In the genomic region with DNA sequence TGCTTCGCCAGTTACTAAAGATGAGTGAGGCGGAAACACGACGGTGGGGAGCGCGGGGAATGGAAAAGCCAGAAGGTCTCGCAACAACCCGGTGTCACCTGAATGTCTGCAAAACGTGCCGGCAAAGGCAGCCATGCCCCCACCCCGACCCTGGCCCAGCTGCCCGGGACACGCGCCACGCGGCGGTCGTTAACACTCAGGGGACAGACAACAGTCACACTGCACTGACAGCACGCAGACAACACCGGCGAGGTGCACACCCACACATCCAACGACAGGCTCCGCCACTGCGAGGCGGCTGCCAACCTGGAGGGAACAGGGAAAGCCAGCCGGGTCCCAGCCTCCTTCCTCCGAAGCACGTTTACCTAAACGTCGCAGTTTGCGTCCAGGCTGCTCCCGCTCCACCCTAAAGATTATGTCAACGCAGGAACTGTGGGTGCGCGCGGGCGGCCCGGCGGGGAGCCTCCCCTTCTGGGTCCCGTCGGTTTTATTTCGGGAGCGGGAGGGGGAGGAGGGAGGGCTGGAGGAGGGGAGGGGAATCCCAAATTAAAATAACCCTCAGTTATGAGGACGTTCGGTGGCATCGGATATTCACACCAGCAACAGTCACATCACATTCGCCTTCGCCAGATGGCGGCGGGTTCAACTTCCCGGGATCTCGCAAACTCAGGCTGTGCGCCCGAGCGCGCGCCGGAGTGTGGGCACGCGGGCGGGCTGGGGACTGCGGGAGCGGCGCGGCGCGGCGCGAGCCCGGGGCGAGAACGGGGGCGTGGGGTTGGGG, we compare ENCODE assay signal across 8 cellular contexts. TPM values are rescaled to one million over a fixed set of nuclear protein-coding genes. Genes with fewer than 3 reads are reported as not detected.
DNase-seq lines count a peak whose midpoint lies in the region; ATAC-seq and TF ChIP-seq lines count a peak whose summit lies in the region.

No MANE protein-coding gene starts in this region.

- peaks cover 0 to 2% of the 10 kb centered on the region in 2 donors for H3K27me3 Mint-ChIP-seq in CD4-positive, alpha-beta memory T cell

- H3F3A ChIP-seq in SK-N-SH (replicated peaks; ENCODE audit: insufficient read depth) = peaks cover 19% of the 10 kb centered on the region

- no peak for TF ChIP-seq RAD21 in SK-N-SH (IDR thresholded peaks at IDR 0.05; ENCODE audit: low read length)

- peaks cover 37 to 67% (median 48%) of the 10 kb centered on the region in 4 donors for H3K4me1 Mint-ChIP-seq in CD4-positive, alpha-beta memory T cell

- peak; percentile 35 to 72 (median 38) for DNase-seq in CD4-positive, alpha-beta memory T cell
- DNase-seq in HuH-7.5 (ENCODE audit: low spot score) (peak; percentile 46), SK-N-SH (peak; percentile 75), adipocyte (ENCODE audit: low read depth) (peak; percentile 80), left ventricle myocardium superior (peak; percentile 71), retina (peak; percentile 75), NCI-H187 (lab: John Stamatoyannopoulos, UW) (no peak)

- H3K27me3 ChIP-seq in CD4-positive, alpha-beta memory T cell (ENCODE audit: insufficient read depth, low read length) = no peaks in the 10 kb centered on the region
- H3K27me3 ChIP-seq in SK-N-SH (ENCODE audit: insufficient read depth) = no peaks in the 10 kb centered on the region
- no peaks in the 10 kb centered on the region for H3K27me3 ChIP-seq in adipocyte (replicated peaks; ENCODE audit: control insufficient read depth, insufficient read depth, low read length)

- peaks cover 0 to 4% (median 0%) of the 10 kb centered on the region in 8 donors for H3K9me3 Mint-ChIP-seq in CD4-positive, alpha-beta memory T cell

- peak overlapping the region; percentile 80 for H3K27ac ChIP-seq in CD4-positive, alpha-beta memory T cell (ENCODE audit: low read depth, low read length)
- H3K27ac ChIP-seq in SK-N-SH (ENCODE audit: low read depth in 2 of 2, low read length in 1 of 2) = peak overlapping the region; percentile 82 to 97

- H3K9ac ChIP-seq in SK-N-SH (peak overlapping the region; percentile 84), adipocyte (ENCODE audit: low read length) (peak overlapping the region; percentile 82)

- WGBS in SK-N-SH (ENCODE audit: low lambda C conversion rate) = under 1% methylated on average over 30 of the region's 73 CpGs

- H3K36me3 ChIP-seq in CD4-positive, alpha-beta memory T cell (ENCODE audit: insufficient read depth, low read length) = no peaks in the 10 kb centered on the region
- H3K36me3 ChIP-seq in SK-N-SH (replicated peaks in 1 of 2; ENCODE audit: control insufficient read depth in 1 of 2, insufficient read depth in 2 of 2, low read length in 1 of 2) (no peaks in the 10 kb centered on the region), adipocyte (ENCODE audit: control insufficient read depth, insufficient read depth, low read length, severe bottlenecking) (no peaks in the 10 kb centered on the region)

- no peaks in the 10 kb centered on the region for H3K9me3 ChIP-seq in CD4-positive, alpha-beta memory T cell (ENCODE audit: control insufficient read depth in 1 of 2, low read length in 2 of 2)
- H3K9me3 ChIP-seq in SK-N-SH (no peaks in the 10 kb centered on the region), adipocyte (ENCODE audit: control insufficient read depth, low read length) (no peaks in the 10 kb centered on the region)

- peak overlapping the region; percentile 23; the same call in 1 of the 2 replicates for H2AFZ ChIP-seq in SK-N-SH (ENCODE audit: low read depth)

- ATAC-seq in GM21360 (IDR thresholded peaks at IDR 0.05; ENCODE audit: unreplicated experiment) (peak; percentile 5), left ventricle myocardium superior (peak; percentile 13)

- peak overlapping the region; percentile 91 to 96 for H3K4me3 ChIP-seq in CD4-positive, alpha-beta memory T cell (ENCODE audit: low read length in 2 of 2)
- H3K4me3 ChIP-seq in SK-N-SH (ENCODE audit: low read depth in 2 of 2, low read length in 1 of 2) (peak overlapping the region; percentile 90 to 98), adipocyte (ENCODE audit: low read length) (peak overlapping the region; percentile 93)

- CTCF ChIA-PET in CD4-positive, alpha-beta memory T cell (lab: Charles Lee; ENCODE audit: partially characterized antibody) = no interaction called here
- CTCF ChIA-PET in SK-N-SH (lab: Yijun Ruan, JAX) = interaction anchor here (1.2 to 2.4 kb wide), 3 partner anchors 35 to 271 kb away, joined by 3 to 10 read pairs (median 4); no protein-coding TSS in a partner anchor

- H3K36me3 Mint-ChIP-seq in CD4-positive, alpha-beta memory T cell = peaks cover 8 to 31% of the 10 kb centered on the region in 2 donors

- no peak for TF ChIP-seq EP300 in SK-N-SH (IDR thresholded peaks at IDR 0.05; ENCODE audit: borderline replicate concordance in 1 of 2, low read depth in 1 of 2, low read length in 1 of 2)

- H3K4me3 Mint-ChIP-seq in CD4-positive, alpha-beta memory T cell = peak overlapping the region; percentile 88 to 100 (median 96)

- peaks cover 65% of the 10 kb centered on the region for H3K79me2 ChIP-seq in SK-N-SH (ENCODE audit: insufficient read depth)

- no peaks in the 10 kb centered on the region for H3K9me2 ChIP-seq in SK-N-SH

- H4K20me1 ChIP-seq in SK-N-SH (ENCODE audit: insufficient read depth) = peaks cover 11% of the 10 kb centered on the region

- TF ChIP-seq CTCF in SK-N-SH (IDR thresholded peaks at IDR 0.05) = no peak

- peaks cover 55% of the 10 kb centered on the region for H3K4me1 ChIP-seq in CD4-positive, alpha-beta memory T cell (ENCODE audit: insufficient read depth, low read length)
- H3K4me1 ChIP-seq in SK-N-SH (ENCODE audit: control insufficient read depth in 1 of 2, insufficient read depth in 2 of 2, low read depth in 1 of 2, low read length in 1 of 2) (peaks cover 23 to 41% of the 10 kb centered on the region in 2 experiments), adipocyte (ENCODE audit: control insufficient read depth, insufficient read depth, low read length) (peaks cover 51% of the 10 kb centered on the region)

- H3K4me2 ChIP-seq in SK-N-SH = peak overlapping the region; percentile 83

- intact Hi-C loops in CD4-positive, alpha-beta memory T cell (cut with micrococcal nuclease) = loop anchor here (2.0 to 5.0 kb wide), 2 partner anchors 216 to 711 kb away; a partner anchor contains a TSS
- intact Hi-C loops in left ventricle myocardium superior (cut with micrococcal nuclease) = no loop called here

- POLR2A ChIA-PET in CD4-positive, alpha-beta memory T cell (lab: Charles Lee; ENCODE audit: partially characterized antibody) = interaction anchor here (1.0 to 6.5 kb wide), 8 partner anchors 17 to 612 kb away, joined by 3 to 61 read pairs (median 8); a partner anchor contains a TSS
- POLR2A ChIA-PET in SK-N-SH (lab: Yijun Ruan, JAX) = no interaction called here

- H3K27ac Mint-ChIP-seq in CD4-positive, alpha-beta memory T cell = peak overlapping the region; percentile 77 to 99 (median 95)

TF ChIP-seq in SK-N-SH, 30 proteins besides CTCF, POLR2A, EP300 and RAD21:
- TF ChIP-seq, protein P1, sequence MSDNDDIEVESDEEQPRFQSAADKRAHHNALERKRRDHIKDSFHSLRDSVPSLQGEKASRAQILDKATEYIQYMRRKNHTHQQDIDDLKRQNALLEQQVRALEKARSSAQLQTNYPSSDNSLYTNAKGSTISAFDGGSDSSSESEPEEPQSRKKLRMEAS (IDR thresholded peaks at IDR 0.05; ENCODE audit: low read depth) = peak; percentile 51
- 0 out of 2 replicates have a peak, but pooled peaks have one; percentile 33 for TF ChIP-seq SIN3A (IDR thresholded peaks at IDR 0.05; ENCODE audit: borderline replicate concordance, low read depth, low read length)
- peak; percentile 54; the same call in 1 of the 2 replicates for TF ChIP-seq MXI1 (IDR thresholded peaks at IDR 0.05; ENCODE audit: low read depth, low read length)
- TF ChIP-seq RFX5 (IDR thresholded peaks at IDR 0.05; ENCODE audit: low read length) = no peak

RNA-seq across cellular contexts. Expression of a gene that starts 0.7 kb away (rescaled TPM):
- total RNA-seq in CD4-positive, alpha-beta memory T cell = 10 to 100 TPM; 55.9 to 56.7 TPM
- 10 to 100 TPM; 21.0 to 29.3 TPM for polyA plus RNA-seq in CD4-positive, alpha-beta memory T cell
- 20.7 and 27.1 TPM in 2 replicates for polyA plus RNA-seq in SK-N-SH (2012; rRNA removed)
- polyA plus RNA-seq in SK-N-SH (2012; cell fraction: cytosol; rRNA removed) = 21.0 and 23.2 TPM in 2 replicates
- polyA plus RNA-seq in SK-N-SH (2012; cell fraction: nucleus; rRNA removed) = 39.3 and 40.7 TPM in 2 replicates
- total RNA-seq in left ventricle myocardium superior = 69.6 TPM

RNA-seq across cellular contexts. Expression of a gene that starts 2.4 kb away (rescaled TPM):
- 10 to 100 TPM; 30.1 to 32.0 TPM for total RNA-seq in CD4-positive, alpha-beta memory T cell
- polyA plus RNA-seq in CD4-positive, alpha-beta memory T cell = 1 to 10 TPM in 1 of 2 donors, under 1 TPM in 1; 0.84 to 6.5 TPM
- polyA plus RNA-seq in SK-N-SH (2012; rRNA removed) = 2.6 and 2.8 TPM in 2 replicates
- polyA plus RNA-seq in SK-N-SH (2012; cell fraction: cytosol; rRNA removed) = 2.5 and 3.0 TPM in 2 replicates
- polyA plus RNA-seq in SK-N-SH (2012; cell fraction: nucleus; rRNA removed) = 3.4 and 3.5 TPM in 2 replicates
- 24.7 TPM for total RNA-seq in left ventricle myocardium superior

Comparison
In these comparisons a context has a peak if more than half of its experiments do, and no peak if none do; other contexts are left out.
1. DNase-seq: peak in CD4-positive, alpha-beta memory T cell (5 of 5), HuH-7.5 (single experiment), SK-N-SH (single experiment), adipocyte (single experiment), left ventricle myocardium superior (single experiment) and retina (single experiment); none in NCI-H187 (0 of 2).
2. Peak in every context shown above with its lines, with median percentiles within 50 percentile points of each other: H3K4me3 ChIP-seq.